12 cellular contexts compared by ENCODE assay signal in genomic region chr1:8364528-8365442, GRCh38. TPM values are rescaled to one million over a fixed set of nuclear protein-coding genes. Genes with fewer than 3 reads are reported as not detected.
DNase-seq lines count a peak whose midpoint lies in the region; ATAC-seq and TF ChIP-seq lines count a peak whose summit lies in the region.
"Had no signal": no experiment of that assay in that cellular context is flagged by ENCODE, and none has a peak within 500 bp of the region (broad histone marks: within the 10 kb centered on the region; RNA-seq: fewer than 3 reads in every experiment).

No MANE protein-coding gene starts in this region.

- peaks cover 30% of the 10 kb centered on the region for H3K36me3 ChIP-seq in SK-N-MC (ENCODE audit: insufficient read depth, low read length)
- peaks cover 0 to 61% of the 10 kb centered on the region in 2 donors for H3K36me3 ChIP-seq in gastroesophageal sphincter
- H3K36me3 ChIP-seq in tibial artery = peaks cover 39 to 68% (median 60%) of the 10 kb centered on the region in 3 donors

- H3K4me3 Mint-ChIP-seq in nephron = no peak overlapping the region
- no peak overlapping the region for H3K4me3 Mint-ChIP-seq in natural killer cell
- no peak overlapping the region for H3K4me3 Mint-ChIP-seq in T-helper 17 cell
- H3K4me3 Mint-ChIP-seq: activated CD4-positive, alpha-beta T cell treated with anti-CD3 and anti-CD28 coated beads, Interleukin-2, amount 10 ng/mL, durations not matched to agents 24 days and 14 days had no signal

- H3K9me3 Mint-ChIP-seq in nephron (no peaks in the 10 kb centered on the region), natural killer cell (no peaks in the 10 kb centered on the region)
- H3K9me3 Mint-ChIP-seq: activated CD4-positive, alpha-beta T cell treated with anti-CD3 and anti-CD28 coated beads, Interleukin-2, amount 10 ng/mL, durations not matched to agents 24 days and 14 days had no signal

- H3K27me3 Mint-ChIP-seq in nephron (ENCODE audit: low read depth) (no peaks in the 10 kb centered on the region), natural killer cell (ENCODE audit: low read depth in 2 of 2) (no peaks in the 10 kb centered on the region), T-helper 17 cell (no peaks in the 10 kb centered on the region)
- H3K27me3 Mint-ChIP-seq: activated CD4-positive, alpha-beta T cell treated with anti-CD3 and anti-CD28 coated beads, Interleukin-2, amount 10 ng/mL, durations not matched to agents 24 days and 14 days had no signal

- H3K27ac Mint-ChIP-seq in nephron (peak overlapping the region in 2 of 3 experiments; percentile 14 to 52), natural killer cell (no peak overlapping the region), T-helper 17 cell (no peak overlapping the region)
- H3K27ac Mint-ChIP-seq: activated CD4-positive, alpha-beta T cell treated with anti-CD3 and anti-CD28 coated beads, Interleukin-2, amount 10 ng/mL, durations not matched to agents 24 days and 14 days had no signal

- H3K4me1 ChIP-seq in gastroesophageal sphincter (peaks cover 12 to 89% (median 42%) of the 10 kb centered on the region in 3 donors), tibial artery (peaks cover 0 to 67% (median 57%) of the 10 kb centered on the region in 4 donors)

- H3K27me3 ChIP-seq in gastroesophageal sphincter (no peaks in the 10 kb centered on the region), tibial artery (no peaks in the 10 kb centered on the region)
- H3K27me3 ChIP-seq: BLaER1, Peyer's patch had no signal

- TF ChIP-seq POLR2A in gastroesophageal sphincter (IDR thresholded peaks at IDR 0.05) = no peak

- peak; percentile 48 for ATAC-seq in gastroesophageal sphincter
- no peak for ATAC-seq in natural killer cell
- no peak for ATAC-seq in T-helper 17 cell

- peak overlapping the region; percentile 66 for H3K4me3 ChIP-seq in SK-N-MC
- no peak overlapping the region for H3K4me3 ChIP-seq in gastroesophageal sphincter
- H3K4me3 ChIP-seq in tibial artery = no peak overlapping the region
- H3K4me3 ChIP-seq: BLaER1, Peyer's patch had no signal

- H3K36me3 Mint-ChIP-seq in nephron (ENCODE audit: low read depth) = peaks cover 47% of the 10 kb centered on the region
- H3K36me3 Mint-ChIP-seq in natural killer cell = no peaks in the 10 kb centered on the region
- no peaks in the 10 kb centered on the region for H3K36me3 Mint-ChIP-seq in T-helper 17 cell (ENCODE audit: low read depth)

- no peaks in the 10 kb centered on the region for H3K9me3 ChIP-seq in SK-N-MC (ENCODE audit: low read depth, low read length)
- H3K9me3 ChIP-seq in gastroesophageal sphincter = no peaks in the 10 kb centered on the region
- no peaks in the 10 kb centered on the region for H3K9me3 ChIP-seq in tibial artery
- no peaks in the 10 kb centered on the region for H3K9me3 ChIP-seq in T-helper 17 cell (ENCODE audit: control insufficient read depth, low read length, poor library complexity, severe bottlenecking)
- H3K9me3 ChIP-seq: BLaER1, Peyer's patch had no signal

- H3K27ac ChIP-seq in SK-N-MC = no peak overlapping the region
- peak overlapping the region; percentile 49 to 94 (median 90) for H3K27ac ChIP-seq in gastroesophageal sphincter
- H3K27ac ChIP-seq in tibial artery = peak overlapping the region; percentile 19 to 23
- H3K27ac ChIP-seq: BLaER1 had no signal

- no peak overlapping the region for H3K9ac ChIP-seq in SK-N-MC (ENCODE audit: insufficient read length)
- H3K9ac ChIP-seq: BLaER1 had no signal

- no peak for TF ChIP-seq EP300 in gastroesophageal sphincter (IDR thresholded peaks at IDR 0.05)

- DNase-seq in SK-N-MC (ENCODE audit: low read depth, low spot score) (no peak), tibial artery (peak; percentile 29 to 67), natural killer cell (no peak), T-helper 17 cell (no peak), HK-2 (ENCODE audit: unreplicated experiment) (no peak)
- DNase-seq: activated CD4-positive, alpha-beta T cell treated with anti-CD3 and anti-CD28 coated beads, Interleukin-2, amount 10 ng/mL, durations not matched to agents 24 days and 14 days; EL; NCI-H1092 treated with DMSO at 0.1 percent for 48 hours had no signal

- 13 to 76% methylated on average over 3 to 11 of the region's 29 CpGs for WGBS in gastroesophageal sphincter (ENCODE audit: low coverage in 1 of 2), 2 donors

- TF ChIP-seq CTCF in gastroesophageal sphincter (IDR thresholded peaks at IDR 0.05) (no peak), nephron (IDR thresholded peaks at IDR 0.05; ENCODE audit: unreplicated experiment in 3 of 3) (no peak), tibial artery (IDR thresholded peaks at IDR 0.05) (no peak), natural killer cell (IDR thresholded peaks at IDR 0.05) (no peak)

- intact Hi-C loops in tibial artery (cut with DNase I; ENCODE audit: low total_unique reads) = no loop called here
- intact Hi-C loops in natural killer cell (cut with micrococcal nuclease) = no loop called here

- H3K4me1 Mint-ChIP-seq in nephron = peaks cover 49% of the 10 kb centered on the region
- H3K4me1 Mint-ChIP-seq in natural killer cell = peaks cover 0 to 9% of the 10 kb centered on the region in 2 donors
- H3K4me1 Mint-ChIP-seq in T-helper 17 cell = peaks cover 8% of the 10 kb centered on the region

RNA-seq across cellular contexts. Expression of gene SLC45A1, which starts 46.9 kb away (rescaled TPM):
- total RNA-seq in gastroesophageal sphincter (1 to 10 TPM; 5.8 to 9.8 (median 6.7) TPM), natural killer cell (under 1 TPM; 0.45 to 0.68 (median 0.52) TPM), T-helper 17 cell (under 1 TPM; 0.65 to 0.70 TPM)

Comparison
In these comparisons a context has a peak if more than half of its experiments do, and no peak if none do; other contexts are left out.
1. DNase-seq: peak in tibial artery (2 of 2); none in SK-N-MC (single experiment), natural killer cell (single experiment), T-helper 17 cell (0 of 3) and HK-2 (single experiment).
2. H3K27ac Mint-ChIP-seq: peak in nephron (2 of 3); none in natural killer cell (0 of 2) and T-helper 17 cell (single experiment).